In genomic region chr16:4337540-4338088, GRCh38 we compare ENCODE assay signal across 23 cellular contexts. TPM values are rescaled to one million over a fixed set of nuclear protein-coding genes. Genes with fewer than 3 reads are reported as not detected.
"Had no signal": no experiment of that assay in that cellular context is flagged by ENCODE, and none has a peak within 500 bp of the region (broad histone marks: within the 10 kb centered on the region; RNA-seq: fewer than 3 reads in every experiment).

No MANE protein-coding gene starts in this region.

- H2AFZ ChIP-seq: hepatocyte had no signal

- H3K4me1 ChIP-seq: prostate gland had no signal

- H3K27ac ChIP-seq: epithelial cell of prostate, hepatocyte, prostate gland, right atrium auricular region, suprapubic skin, transverse colon had no signal

- H3K4me2 ChIP-seq: hepatocyte had no signal

- H3K36me3 ChIP-seq: prostate gland, transverse colon had no signal

- H3K4me3 ChIP-seq: dorsolateral prefrontal cortex, hepatocyte, lung, prostate gland, right atrium auricular region, skin epidermis, suprapubic skin, transverse colon, vagina had no signal

- H3K27me3 ChIP-seq: dorsolateral prefrontal cortex, hepatocyte, right atrium auricular region, suprapubic skin, vagina had no signal

- H3K9me3 ChIP-seq: prostate gland, right atrium auricular region, suprapubic skin, transverse colon, vagina had no signal

- ATAC-seq: activated CD8-positive, alpha-beta T cell treated with anti-CD3 and anti-CD28 coated beads, Interleukin-2, amount 10 ng/mL, durations not matched to agents 7 days and 5 days; activated naive CD8-positive, alpha-beta T cell treated with anti-CD3 and anti-CD28 coated beads, Interleukin-2, amount 50 U/mL, for 24 hours; activated T-cell treated with anti-CD3 and anti-CD28 coated beads, Interleukin-2, amount 50 U/mL, for 4 hours had no signal

- DNase-seq: activated CD4-positive, alpha-beta T cell treated with anti-CD3 and anti-CD28 coated beads, Interleukin-2, amount 10 ng/mL, durations not matched to agents 7 days and 5 days; activated CD8-positive, alpha-beta memory T cell treated with anti-CD3 and anti-CD28 coated beads, Interleukin-2, amount 50 U/mL, for 4 hours; activated CD8-positive, alpha-beta T cell treated with anti-CD3 and anti-CD28 coated beads, Interleukin-2, amount 10 ng/mL, durations not matched to agents 7 days and 5 days; activated effector memory CD4-positive, alpha-beta T cell treated with Interleukin-2 at 50 U/mL for 16 hours; activated naive CD4-positive, alpha-beta T cell treated with anti-CD3 and anti-CD28 coated beads, Interleukin-2, amount 10 ng/mL, durations not matched to agents 7 days and 5 days; activated naive CD8-positive, alpha-beta T cell treated with anti-CD3 and anti-CD28 coated beads, Interleukin-2, amount 50 U/mL, for 24 hours; activated T-cell treated with anti-CD3 and anti-CD28 coated beads, Interleukin-2, amount 50 U/mL, for 4 hours; anterior cingulate cortex; central memory CD4-positive, alpha-beta T cell; dorsolateral prefrontal cortex; foreskin fibroblast; midbrain; nephron progenitor cell; occipital lobe; transverse colon had no signal

RNA-seq across cellular contexts. Expression of gene VASN, which starts 34.0 kb away (rescaled TPM):
- total RNA-seq: activated CD4-positive, alpha-beta T cell treated with anti-CD3 and anti-CD28 coated beads, Interleukin-2, amount 10 ng/mL, durations not matched to agents 7 days and 5 days; activated CD8-positive, alpha-beta T cell treated with anti-CD3 and anti-CD28 coated beads, Interleukin-2, amount 10 ng/mL, durations not matched to agents 7 days and 5 days had no signal
